ENCODE assay signal across 11 cellular contexts in the genomic region with DNA sequence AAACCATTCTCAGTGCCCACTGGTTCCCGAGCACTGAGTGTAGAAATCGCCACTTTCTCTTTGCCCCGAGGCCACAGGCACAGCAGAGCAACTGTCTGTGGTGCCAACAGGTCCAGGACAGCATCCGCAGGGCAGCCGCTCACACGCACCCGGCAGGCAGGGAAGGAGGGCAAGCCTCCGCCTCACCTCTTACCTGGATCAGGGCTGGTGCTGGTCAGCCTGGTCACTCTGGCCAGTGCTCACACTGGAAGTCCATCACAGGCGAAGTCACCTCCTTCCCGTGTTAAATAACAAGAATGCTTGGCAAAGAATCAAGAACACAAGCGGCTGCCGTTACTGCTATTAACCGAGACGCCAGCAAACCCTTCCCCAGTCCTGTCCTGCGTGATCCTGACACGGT. TPM values are rescaled to one million over a fixed set of nuclear protein-coding genes. Genes with fewer than 3 reads are reported as not detected.
DNase-seq lines count a peak whose midpoint lies in the region; ATAC-seq and TF ChIP-seq lines count a peak whose summit lies in the region.
"Had no signal": no experiment of that assay in that cellular context is flagged by ENCODE, and none has a peak within 500 bp of the region (broad histone marks: within the 10 kb centered on the region; RNA-seq: fewer than 3 reads in every experiment).

No MANE protein-coding gene starts in this region.

- H3K36me3 Mint-ChIP-seq in HFFc6 (ENCODE audit: low read depth) (peaks cover 29% of the 10 kb centered on the region), MCF 10A (ENCODE audit: insufficient read depth, unreplicated experiment) (peaks cover 69% of the 10 kb centered on the region), mesothelial cell of epicardium (peaks cover 15% of the 10 kb centered on the region)

- POLR2A ChIA-PET in MCF 10A (lab: Yijun Ruan, JAX): interaction anchor here (1.1 to 5.1 kb wide), 5 partner anchors 12 to 241 kb away, joined by 3 to 44 read pairs (median 4); a partner anchor contains a TSS

- DNase-seq in HFFc6 (no peak), MCF 10A (ENCODE audit: unreplicated experiment) (peak; percentile 27), mesothelial cell of epicardium (ENCODE audit: low spot score in 2 of 2, unreplicated experiment in 2 of 2) (no peak), NCI-H1092 treated with DMSO at 0.1 percent for 48 hours (lab: John Stamatoyannopoulos, UW) (no peak), SHP77 (lab: John Stamatoyannopoulos, UW) (no peak), SKM-1 (lab: John Stamatoyannopoulos, UW; ENCODE audit: unreplicated experiment) (no peak)
- DNase-seq: activated CD4-positive, CD25-positive, alpha-beta regulatory T cell had no signal

- H3K36me3 ChIP-seq in ACC112 (ENCODE audit: insufficient read depth, low read length): peaks cover 23% of the 10 kb centered on the region; the same call in 1 of the 2 replicates

- H3K79me2 ChIP-seq in ACC112 (ENCODE audit: control insufficient read depth, insufficient read depth, low read length, unreplicated experiment): peaks cover 42% of the 10 kb centered on the region

- H3K9me3 Mint-ChIP-seq in HFFc6: peaks cover 5% of the 10 kb centered on the region; the same call in 1 of the 2 replicates
- no peaks in the 10 kb centered on the region for H3K9me3 Mint-ChIP-seq in MCF 10A (ENCODE audit: unreplicated experiment)
- no peaks in the 10 kb centered on the region for H3K9me3 Mint-ChIP-seq in mesothelial cell of epicardium

- TF ChIP-seq CTCF in HFFc6 (IDR thresholded peaks at IDR 0.05): no peak
- TF ChIP-seq CTCF in MCF 10A (IDR thresholded peaks at IDR 0.05; ENCODE audit: unreplicated experiment): no peak
- TF ChIP-seq CTCF in mesothelial cell of epicardium (IDR thresholded peaks at IDR 0.05; ENCODE audit: unreplicated experiment): no peak

- no peak overlapping the region for H2AFZ ChIP-seq in ACC112 (ENCODE audit: low read length, unreplicated experiment)

- CTCF ChIA-PET in MCF 10A (lab: Yijun Ruan, JAX): interaction anchor here (0.9 to 1.6 kb wide), 4 partner anchors 13 to 267 kb away, joined by 3 to 9 read pairs (median 4); no protein-coding TSS in a partner anchor

- H3K27ac Mint-ChIP-seq in HFFc6: peak overlapping the region; percentile 88
- peak overlapping the region; percentile 91 for H3K27ac Mint-ChIP-seq in MCF 10A (ENCODE audit: low read depth, unreplicated experiment)
- H3K27ac Mint-ChIP-seq in mesothelial cell of epicardium: peak overlapping the region; percentile 85

- peak overlapping the region; percentile 99 for H3K4me3 ChIP-seq in ACC112 (ENCODE audit: low read depth, low read length)

- intact Hi-C loops in MCF 10A (cut with micrococcal nuclease): no loop called here

- H3K4me1 Mint-ChIP-seq in HFFc6 (ENCODE audit: low read depth) (peaks cover 40% of the 10 kb centered on the region), MCF 10A (ENCODE audit: insufficient read depth, unreplicated experiment) (peaks cover 22% of the 10 kb centered on the region), mesothelial cell of epicardium (peaks cover 30% of the 10 kb centered on the region)

- H3K4me3 Mint-ChIP-seq in HFFc6 (peak overlapping the region; percentile 99), MCF 10A (ENCODE audit: unreplicated experiment) (peak overlapping the region; percentile 91), mesothelial cell of epicardium (peak overlapping the region; percentile 90)

- no peak overlapping the region for H3K27ac ChIP-seq in ACC112 (ENCODE audit: low read depth, low read length)

- no peak for ATAC-seq in GM21390 (IDR thresholded peaks at IDR 0.05; ENCODE audit: unreplicated experiment)

- no peaks in the 10 kb centered on the region for H3K27me3 ChIP-seq in ACC112 (ENCODE audit: insufficient read depth, low read length)

- no TSS peak for BruUV-seq in MCF 10A (replicated peaks; lab: Mats Ljungman, UMichigan)

- peaks cover 20% of the 10 kb centered on the region for H3K4me1 ChIP-seq in ACC112 (ENCODE audit: control insufficient read depth, insufficient read depth, low read length, unreplicated experiment)

- H3K27me3 Mint-ChIP-seq in HFFc6 (ENCODE audit: insufficient read depth): peaks cover 13% of the 10 kb centered on the region
- no peaks in the 10 kb centered on the region for H3K27me3 Mint-ChIP-seq in MCF 10A (ENCODE audit: insufficient read depth, unreplicated experiment)
- H3K27me3 Mint-ChIP-seq in mesothelial cell of epicardium (ENCODE audit: low read depth): no peaks in the 10 kb centered on the region

RNA-seq across cellular contexts. Expression of a gene that starts 13.7 kb away (rescaled TPM):
- total RNA-seq in HFFc6 (2021; fragmentation: NEBNext Ultra II Directional; extraction: Animal tissue kit (Norgen Biotek cat#: 25700)): not detected
- total RNA-seq in MCF 10A (2022): not detected in 2 replicates
- 56.2 to 60.5 TPM (median 58.1 TPM) in 3 replicates for total RNA-seq in mesothelial cell of epicardium

RNA-seq across cellular contexts. Expression of a gene that starts 16.6 kb away (rescaled TPM):
- not detected for total RNA-seq in HFFc6 (2021; fragmentation: NEBNext Ultra II Directional; extraction: Animal tissue kit (Norgen Biotek cat#: 25700))
- total RNA-seq in MCF 10A (2022): not detected in 2 replicates
- 0.20 to 0.51 TPM (median 0.29 TPM) in 3 replicates for total RNA-seq in mesothelial cell of epicardium

RNA-seq across cellular contexts. Expression of a gene that starts 22.2 kb away (rescaled TPM):
- total RNA-seq in HFFc6 (2021; fragmentation: NEBNext Ultra II Directional; extraction: Animal tissue kit (Norgen Biotek cat#: 25700)): not detected
- total RNA-seq in MCF 10A (2022) (not detected in 2 replicates), mesothelial cell of epicardium (not detected in 3 replicates)
- total RNA-seq: left lobe of liver had no signal

RNA-seq across cellular contexts. Expression of a gene that starts 31.9 kb away (rescaled TPM):
- total RNA-seq in HFFc6 (2021; fragmentation: NEBNext Ultra II Directional; extraction: Animal tissue kit (Norgen Biotek cat#: 25700)): not detected
- total RNA-seq in MCF 10A (2022) (not detected in 2 replicates), mesothelial cell of epicardium (not detected in 3 replicates)
- total RNA-seq: left lobe of liver, ureter had no signal

RNA-seq across cellular contexts. Expression of a gene that starts 38.2 kb away (rescaled TPM):
- total RNA-seq in HFFc6 (2021; fragmentation: NEBNext Ultra II Directional; extraction: Animal tissue kit (Norgen Biotek cat#: 25700)): not detected
- total RNA-seq in MCF 10A (2022) (not detected in 2 replicates), mesothelial cell of epicardium (1.3 to 3.5 TPM (median 1.9 TPM) in 3 replicates)
- total RNA-seq: left lobe of liver, ureter had no signal

Comparison
In these comparisons a context has a peak if more than half of its experiments do, and no peak if none do; other contexts are left out.
1. RNA of a gene that starts 13.7 kb away (total RNA-seq): 56.2 to 60.5 TPM in mesothelial cell of epicardium; not detected in HFFc6 and not detected in MCF 10A; every median in the first group is over 10 times any median in the second.
2. Peak in every context shown above with its lines, with median percentiles within 50 percentile points of each other: H3K27ac Mint-ChIP-seq and H3K4me3 Mint-ChIP-seq.